In the genomic region with DNA sequence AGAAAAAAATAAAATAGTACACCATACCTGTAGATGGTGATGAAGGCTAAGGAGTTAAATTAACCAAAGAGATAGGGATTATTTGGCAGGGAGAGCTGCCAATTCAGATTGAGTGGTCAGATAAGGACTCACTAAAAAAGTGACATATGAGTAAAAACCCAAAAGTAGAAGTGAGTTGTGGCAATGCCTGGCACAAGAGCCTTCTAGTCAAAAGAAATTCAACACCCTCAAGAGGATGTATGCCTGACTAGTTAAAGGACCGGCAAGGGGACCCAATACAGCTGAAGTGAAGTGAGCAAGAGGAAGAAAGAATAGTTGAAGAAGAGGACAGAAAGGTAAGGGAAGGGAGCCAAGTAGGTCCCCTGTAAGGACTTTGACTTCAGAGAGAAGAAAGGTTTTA, we compare ENCODE assay signal across 15 cellular contexts. TPM values are rescaled to one million over a fixed set of nuclear protein-coding genes. Genes with fewer than 3 reads are reported as not detected.
A peak's percentile ranks its signal among the peaks of the same experiment; 100 is the strongest.
DNase-seq lines count a peak whose midpoint lies in the region; ATAC-seq lines count a peak whose summit lies in the region.
"Had no signal": no experiment of that assay in that cellular context is flagged by ENCODE, and none has a peak within 500 bp of the region (broad histone marks: within the 10 kb centered on the region; RNA-seq: fewer than 3 reads in every experiment).

No MANE protein-coding gene starts in this region.

- peaks cover 6% of the 10 kb centered on the region for H3K9me3 ChIP-seq in BLaER1
- H3K9me3 ChIP-seq: prostate gland had no signal

- no peak overlapping the region for H3K27ac ChIP-seq in BLaER1
- H3K27ac ChIP-seq: cardiac muscle cell, prostate gland, SK-N-MC had no signal

- peaks cover 38% of the 10 kb centered on the region for H3K4me1 ChIP-seq in BLaER1
- H3K4me1 ChIP-seq: prostate gland had no signal

- intact Hi-C loops in cardiac septum (cut with DNase I), result loop anchor here (5.0 kb wide), 1 partner anchor 35 kb away; no protein-coding TSS in a partner anchor

- H3K27me3 ChIP-seq in BLaER1, result no peaks in the 10 kb centered on the region
- H3K27me3 ChIP-seq: cardiac muscle cell had no signal

- peak; percentile 70 for ATAC-seq in GM19351 (IDR thresholded peaks at IDR 0.05; ENCODE audit: unreplicated experiment)
- ATAC-seq in HG02885 (IDR thresholded peaks at IDR 0.05; ENCODE audit: poor library complexity, unreplicated experiment), result peak; percentile 59

- no peak overlapping the region for H3K9ac ChIP-seq in BLaER1

- peaks cover 4% of the 10 kb centered on the region for H3K36me3 ChIP-seq in BLaER1
- H3K36me3 ChIP-seq: prostate gland had no signal

- peaks cover 59% of the 10 kb centered on the region for H4K20me1 ChIP-seq in BLaER1

- H3K4me2 ChIP-seq in BLaER1, result peak overlapping the region; percentile 32

- H3K4me3 ChIP-seq in BLaER1, result no peak overlapping the region
- H3K4me3 ChIP-seq: cardiac muscle cell, prostate gland, SK-N-MC had no signal

- DNase-seq in NAMALWA (ENCODE audit: low spot score) (peak; percentile 41), cardiac septum (ENCODE audit: low spot score) (no peak), NCI-H2196 treated with DMSO at 0.1 percent for 48 hours (lab: John Stamatoyannopoulos, UW; ENCODE audit: unreplicated experiment) (no peak), SKM-1 treated with dmso at 0.1 percent for 144 hours (lab: John Stamatoyannopoulos, UW; ENCODE audit: unreplicated experiment) (no peak)
- DNase-seq in activated CD4-positive, alpha-beta T cell treated with anti-CD3 and anti-CD28 coated beads, Interleukin-2, amount 50 U/mL, for 4 hours, result no peak
- DNase-seq: ACHN; activated CD4-positive, alpha-beta T cell treated with anti-CD3 and anti-CD28 coated beads for 4 hours; activated naive CD4-positive, alpha-beta T cell; NCI-H748 treated with DMSO at 0.1 percent for 48 hours had no signal

RNA-seq across cellular contexts. Expression of a gene that starts 34.9 kb away (rescaled TPM):
- total RNA-seq in cardiac septum, result 31.0 TPM
